Comparison of ENCODE assay signal across 8 cellular contexts in the genomic region with DNA sequence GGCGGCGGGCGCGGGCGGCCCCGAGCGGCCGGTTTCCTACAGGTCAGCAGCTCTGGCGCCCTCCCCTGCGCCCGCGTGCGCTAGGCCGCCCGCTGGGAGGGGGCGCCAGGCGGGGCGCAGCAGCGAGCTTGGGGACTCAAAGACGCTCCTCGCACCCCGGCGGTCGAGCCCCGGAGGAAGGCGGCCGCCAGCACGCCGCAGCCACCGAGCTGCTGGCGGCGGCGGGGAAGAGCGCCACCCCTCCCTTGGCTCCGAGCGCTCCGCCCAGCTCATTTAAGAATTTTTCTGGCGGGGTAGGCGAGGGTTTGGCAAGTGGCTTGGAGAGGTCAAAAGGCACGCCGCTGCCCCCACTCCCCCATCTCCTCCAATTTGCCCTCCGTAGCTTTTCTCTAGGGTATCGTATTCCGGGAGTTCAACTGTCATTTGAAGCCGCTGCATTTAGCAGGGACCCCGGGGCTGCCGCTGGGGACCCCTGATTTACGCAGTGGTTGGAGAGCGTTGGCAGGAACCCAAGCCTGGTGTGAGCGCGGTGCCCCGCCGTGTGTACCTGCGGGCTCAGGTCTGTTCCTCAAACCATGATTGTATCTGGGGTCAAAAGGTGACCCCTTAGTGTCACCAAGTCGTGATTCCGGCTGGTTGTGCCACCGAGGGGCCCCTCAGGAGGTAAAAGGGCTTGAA. TPM values are rescaled to one million over a fixed set of nuclear protein-coding genes. Genes with fewer than 3 reads are reported as not detected.
A peak's percentile ranks its signal among the peaks of the same experiment; 100 is the strongest.
DNase-seq lines count a peak whose midpoint lies in the region; ATAC-seq and TF ChIP-seq lines count a peak whose summit lies in the region.

No MANE protein-coding gene starts in this region.

- BruUV-seq in Panc1 (replicated peaks; lab: Mats Ljungman, UMichigan), result no TSS peak

- H3K4me1 ChIP-seq in CD8-positive, alpha-beta T cell (ENCODE audit: insufficient read depth, low read length), result peaks cover 20% of the 10 kb centered on the region
- peaks cover 24% of the 10 kb centered on the region for H3K4me1 ChIP-seq in Panc1 (ENCODE audit: control insufficient read depth, insufficient read depth, low read length)
- H3K4me1 ChIP-seq in heart right ventricle, result peaks cover 2 to 46% (median 34%) of the 10 kb centered on the region in 9 donors

- H3K9me3 Mint-ChIP-seq in CD8-positive, alpha-beta T cell, result no peaks in the 10 kb centered on the region
- H3K9me3 Mint-ChIP-seq in activated naive CD8-positive, alpha-beta T cell treated with anti-CD3 and anti-CD28 coated beads, Interleukin-2, amount 50 U/mL, for 24 hours, result no peaks in the 10 kb centered on the region

- H3K4me3 Mint-ChIP-seq in CD8-positive, alpha-beta T cell, result peak overlapping the region; percentile 93
- H3K4me3 Mint-ChIP-seq in activated naive CD8-positive, alpha-beta T cell treated with anti-CD3 and anti-CD28 coated beads, Interleukin-2, amount 50 U/mL, for 24 hours, result peak overlapping the region; percentile 86

- intact Hi-C loops in CD8-positive, alpha-beta T cell (cut with DNase I, micrococcal nuclease), result loop anchor here (1.0 to 10.0 kb wide), 5 partner anchors 35 to 1039 kb away; partner anchors contain the start of gene KIAA0513 (in 2 of the 2)
- intact Hi-C loops in Panc1 (cut with micrococcal nuclease; ENCODE audit: unreplicated experiment) (no loop called here), heart right ventricle (cut with DNase I) (loop anchor here in 3 of 10 donors (2.0 to 5.0 kb wide), 4 partner anchors 57 to 1366 kb away; partner anchors contain the start of gene TAF1C (in 1 of the 3))

- H3K36me3 Mint-ChIP-seq in CD8-positive, alpha-beta T cell, result peaks cover 12% of the 10 kb centered on the region
- H3K36me3 Mint-ChIP-seq in activated naive CD8-positive, alpha-beta T cell treated with anti-CD3 and anti-CD28 coated beads, Interleukin-2, amount 50 U/mL, for 24 hours (ENCODE audit: low read depth), result no peaks in the 10 kb centered on the region

- H3K27me3 Mint-ChIP-seq in CD8-positive, alpha-beta T cell (ENCODE audit: low read depth), result no peaks in the 10 kb centered on the region
- no peaks in the 10 kb centered on the region for H3K27me3 Mint-ChIP-seq in activated naive CD8-positive, alpha-beta T cell treated with anti-CD3 and anti-CD28 coated beads, Interleukin-2, amount 50 U/mL, for 24 hours

- CTCF ChIA-PET in CD8-positive, alpha-beta T cell (lab: Charles Lee), result interaction anchor here (0.7 to 5.6 kb wide), 17 partner anchors 8 to 152 kb away, joined by 3 to 33 read pairs (median 4); partner anchors contain the start of gene GSE1
- CTCF ChIA-PET in Panc1 (lab: Charles Lee), result interaction anchor here (0.6 to 1.3 kb wide), 6 partner anchors 10 to 160 kb away, joined by 3 to 5 read pairs (median 3); no protein-coding TSS in a partner anchor

- TF ChIP-seq POLR2A in GM19099 (IDR thresholded peaks at IDR 0.05; ENCODE audit: extremely low read depth, insufficient read length, low read depth), result peak; percentile 60

- WGBS in heart right ventricle, 2 donors, result 0% methylated on average over 52 to 56 of the region's 57 CpGs

- H3K36me3 ChIP-seq in CD8-positive, alpha-beta T cell (ENCODE audit: insufficient read depth, low read length), result no peaks in the 10 kb centered on the region
- no peaks in the 10 kb centered on the region; the same call in 1 of the 2 replicates for H3K36me3 ChIP-seq in Panc1 (ENCODE audit: control insufficient read depth, insufficient read depth, low read length)
- H3K36me3 ChIP-seq in heart right ventricle, result no peaks in the 10 kb centered on the region

- peak; percentile 15 for ATAC-seq in CD8-positive, alpha-beta T cell
- ATAC-seq in HG03460 (IDR thresholded peaks at IDR 0.05; ENCODE audit: unreplicated experiment), result peak; percentile 31
- ATAC-seq in Panc1, result peak; percentile 72
- peak; percentile 3 for ATAC-seq in activated naive CD8-positive, alpha-beta T cell treated with anti-CD3 and anti-CD28 coated beads, Interleukin-2, amount 50 U/mL, for 24 hours
- peak; percentile 23 to 74 (median 50) for ATAC-seq in heart right ventricle
- ATAC-seq in HG03520 (IDR thresholded peaks at IDR 0.05; ENCODE audit: unreplicated experiment), result no peak

- H3K27ac Mint-ChIP-seq in CD8-positive, alpha-beta T cell, result peak overlapping the region; percentile 92
- H3K27ac Mint-ChIP-seq in activated naive CD8-positive, alpha-beta T cell treated with anti-CD3 and anti-CD28 coated beads, Interleukin-2, amount 50 U/mL, for 24 hours, result peak overlapping the region; percentile 90

- peaks cover 34% of the 10 kb centered on the region for H3K4me1 Mint-ChIP-seq in CD8-positive, alpha-beta T cell (ENCODE audit: low read depth)
- peaks cover 55% of the 10 kb centered on the region for H3K4me1 Mint-ChIP-seq in activated naive CD8-positive, alpha-beta T cell treated with anti-CD3 and anti-CD28 coated beads, Interleukin-2, amount 50 U/mL, for 24 hours

- H3K27ac ChIP-seq in CD8-positive, alpha-beta T cell (ENCODE audit: low read depth, low read length), result peak overlapping the region; percentile 56
- H3K27ac ChIP-seq in Panc1 (ENCODE audit: low read length), result peak overlapping the region; percentile 91
- peak overlapping the region; percentile 66 to 96 (median 94) for H3K27ac ChIP-seq in heart right ventricle

- POLR2A ChIA-PET in CD8-positive, alpha-beta T cell (lab: Charles Lee), result interaction anchor here (1.0 to 2.5 kb wide), 13 partner anchors 11 to 105 kb away, joined by 3 to 15 read pairs (median 5); partner anchors contain the start of gene GSE1
- POLR2A ChIA-PET in Panc1 (lab: Charles Lee), result interaction anchor here (0.6 to 0.7 kb wide), 3 partner anchors 53 to 470 kb away, joined by 3 to 5 read pairs (median 4); no protein-coding TSS in a partner anchor

- H3K27me3 ChIP-seq in CD8-positive, alpha-beta T cell (ENCODE audit: insufficient read depth, low read length), result no peaks in the 10 kb centered on the region
- H3K27me3 ChIP-seq in Panc1 (ENCODE audit: control insufficient read depth, insufficient read depth, low read length) (no peaks in the 10 kb centered on the region), heart right ventricle (no peaks in the 10 kb centered on the region)

- H3K4me3 ChIP-seq in CD8-positive, alpha-beta T cell (ENCODE audit: low read depth, low read length), result peak overlapping the region; percentile 58
- peak overlapping the region; percentile 73 to 86 for H3K4me3 ChIP-seq in Panc1 (ENCODE audit: low read depth in 2 of 2, low read length in 2 of 2)
- H3K4me3 ChIP-seq in heart right ventricle, result peak overlapping the region; percentile 59 to 86 (median 77)
- H3K4me3 ChIP-seq in retinal pigment epithelial cell (ENCODE audit: low read length), result peak overlapping the region; percentile 68

- TF ChIP-seq CTCF in CD8-positive, alpha-beta T cell (IDR thresholded peaks at IDR 0.05), result no peak
- TF ChIP-seq CTCF in Panc1 (IDR thresholded peaks at IDR 0.05), result peak; percentile 61
- TF ChIP-seq CTCF in heart right ventricle (IDR thresholded peaks at IDR 0.05), result peak in 6 of 9 donors; percentile 18 to 66 (median 40)
- TF ChIP-seq CTCF in retinal pigment epithelial cell (conservative IDR thresholded peaks at IDR 0.05; ENCODE audit: low read depth, low read length), result no peak

- no peaks in the 10 kb centered on the region for H3K9me3 ChIP-seq in CD8-positive, alpha-beta T cell (ENCODE audit: low read length)
- H3K9me3 ChIP-seq in Panc1 (ENCODE audit: control insufficient read depth, insufficient read depth, low read depth, low read length) (no peaks in the 10 kb centered on the region), heart right ventricle (no peaks in the 10 kb centered on the region)

- peak in 5 of 7 experiments; percentile 43 to 70 (median 49) for DNase-seq in CD8-positive, alpha-beta T cell
- no peak for DNase-seq in Panc1 (ENCODE audit: low read depth, low spot score)
- peak; percentile 59 for DNase-seq in activated naive CD8-positive, alpha-beta T cell treated with anti-CD3 and anti-CD28 coated beads, Interleukin-2, amount 50 U/mL, for 24 hours
- DNase-seq in heart right ventricle, result peak; percentile 67 to 83
- DNase-seq in retinal pigment epithelial cell (ENCODE audit: low read depth), result no peak

- in situ Hi-C loops in Panc1 (cut with HindIII; ENCODE audit: low pct_unique_long_range_greater_than_20kb, low sequenced_read_pairs), result no loop called here

RNA-seq across cellular contexts. Expression of gene GSE1, which starts 59.5 kb away (rescaled TPM):
- 10 to 100 TPM; 67.8 to 72.1 TPM for total RNA-seq in CD8-positive, alpha-beta T cell
- total RNA-seq in Panc1 (2021; ENCODE audit: unreplicated experiment) (97.5 TPM), heart right ventricle (10 to 100 TPM; 31.1 to 53.2 (median 33.6) TPM)
- polyA plus RNA-seq in Panc1 (2012; ENCODE audit: insufficient read length), result 79.9 TPM
- 10 to 100 TPM; 15.6 to 25.0 TPM for polyA plus RNA-seq in heart right ventricle

Comparison
In these comparisons a context has a peak if more than half of its experiments do, and no peak if none do; other contexts are left out.
1. DNase-seq: peak in CD8-positive, alpha-beta T cell (5 of 7), activated naive CD8-positive, alpha-beta T cell treated with anti-CD3 and anti-CD28 coated beads, Interleukin-2, amount 50 U/mL, for 24 hours (single experiment) and heart right ventricle (2 of 2); none in Panc1 (single experiment) and retinal pigment epithelial cell (single experiment).
2. CTCF ChIP-seq: peak in Panc1 (single experiment) and heart right ventricle (6 of 9); none in CD8-positive, alpha-beta T cell (single experiment) and retinal pigment epithelial cell (single experiment).
3. Peak in every context shown above with its lines, with median percentiles within 50 percentile points of each other: H3K27ac ChIP-seq and H3K4me3 ChIP-seq.